ENCODE assay signal across 12 cellular contexts in the genomic region with DNA sequence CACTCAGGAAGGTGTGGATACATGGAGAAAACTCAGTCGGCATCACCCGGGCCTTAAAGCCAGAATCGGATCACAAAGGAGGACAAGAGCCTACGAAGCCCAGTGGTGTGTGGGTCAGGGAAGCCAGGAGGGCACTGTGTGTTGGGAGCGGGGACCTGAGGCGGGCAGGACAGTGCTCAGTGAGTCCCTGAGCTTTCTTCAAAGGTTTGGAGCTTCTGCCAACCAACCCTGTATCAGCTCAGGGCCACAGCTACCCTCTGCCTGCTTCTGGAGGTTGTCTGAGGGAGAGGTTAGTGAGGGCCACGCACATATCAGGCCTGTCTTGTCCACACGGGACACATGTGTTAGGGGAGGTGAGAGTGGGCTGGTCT. TPM values are rescaled to one million over a fixed set of nuclear protein-coding genes. Genes with fewer than 3 reads are reported as not detected.
DNase-seq lines count a peak whose midpoint lies in the region; ATAC-seq and TF ChIP-seq lines count a peak whose summit lies in the region.
"Had no signal": no experiment of that assay in that cellular context is flagged by ENCODE, and none has a peak within 500 bp of the region (broad histone marks: within the 10 kb centered on the region; RNA-seq: fewer than 3 reads in every experiment).

No MANE protein-coding gene starts in this region.

- H3K79me2 ChIP-seq in H9 (ENCODE audit: insufficient read depth, low read length), result no peaks in the 10 kb centered on the region

- H3K14ac ChIP-seq in H9 (ENCODE audit: insufficient read depth, low read length), result no peak overlapping the region

- H3K27me3 Mint-ChIP-seq in H9 (ENCODE audit: low read depth) (peaks cover 1% of the 10 kb centered on the region), nephron (ENCODE audit: low read depth) (peaks cover 19% of the 10 kb centered on the region)

- H3K4me3 ChIP-seq in SJCRH30 (no peak overlapping the region), gastrocnemius medialis (no peak overlapping the region)
- H3K4me3 ChIP-seq: K562, Peyer's patch had no signal

- H3K18ac ChIP-seq in H9 (ENCODE audit: insufficient read length, low read depth, low read length), result no peak overlapping the region

- H3K79me1 ChIP-seq in H9 (ENCODE audit: insufficient read depth, low read depth, low read length, poor library complexity, severe bottlenecking), result no peaks in the 10 kb centered on the region

- H3K56ac ChIP-seq in H9 (ENCODE audit: insufficient read length, low read depth, low read length), result no peak overlapping the region

- no peak overlapping the region for H2BK15ac ChIP-seq in H9 (ENCODE audit: low read depth, low read length)

- H3K9ac ChIP-seq in H9 (ENCODE audit: extremely low read depth, insufficient read length, low read length), result no peak overlapping the region

- no peak overlapping the region for H2BK120ac ChIP-seq in H9 (ENCODE audit: low read depth, low read length, poor library complexity, severe bottlenecking)

- H2BK20ac ChIP-seq in H9 (ENCODE audit: low read depth, low read length, poor library complexity, severe bottlenecking), result no peak overlapping the region

- H4K5ac ChIP-seq in H9 (ENCODE audit: insufficient read length, low read depth, low read length), result no peak overlapping the region

- no peaks in the 10 kb centered on the region for H3K36me3 ChIP-seq in SJCRH30
- no peaks in the 10 kb centered on the region for H3K36me3 ChIP-seq in gastrocnemius medialis
- H3K36me3 ChIP-seq: Peyer's patch had no signal

- no peaks in the 10 kb centered on the region for H4K20me1 ChIP-seq in H9 (ENCODE audit: control insufficient read depth, insufficient read depth, insufficient read length)

- peaks cover 0 to 2% of the 10 kb centered on the region in 2 experiments; a peak in 2 of 4 replicates for H3K4me1 Mint-ChIP-seq in H9
- peaks cover 32% of the 10 kb centered on the region for H3K4me1 Mint-ChIP-seq in nephron

- no peak for DNase-seq in H9
- no peak for DNase-seq in SJCRH30
- no peak for DNase-seq in gastrocnemius medialis
- DNase-seq in stimulated activated CD4-positive, alpha-beta T cell treated with anti-CD3 and anti-CD28 coated beads, Interleukin-2, amount 100 ng/mL, for 48 hours, result no peak
- no peak for DNase-seq in hippocampal formation (lab: John Stamatoyannopoulos, UW)
- DNase-seq: NCI-H748 treated with DMSO at 0.1 percent for 48 hours; NK-92 treated with Interleukin-12 subunit alpha and Interleukin-12 subunit beta, amount 100 ng/mL, for 24 hours; Peyer's patch had no signal

- H3K4me1 ChIP-seq in H9 (ENCODE audit: insufficient read depth, low read length) (0 out of 2 replicates have a peak, but pooled peaks cover 2% of the 10 kb centered on the region), SJCRH30 (peaks cover 20% of the 10 kb centered on the region), gastrocnemius medialis (peaks cover 49 to 55% of the 10 kb centered on the region in 2 donors)
- H3K4me1 ChIP-seq: Peyer's patch had no signal

- ATAC-seq in gastrocnemius medialis (no peak), GM18867 (IDR thresholded peaks at IDR 0.05; ENCODE audit: unreplicated experiment) (no peak)

- no peak overlapping the region for H3T11ph ChIP-seq in H9 (ENCODE audit: low read length)

- peak overlapping the region in 2 of 3 experiments; percentile 39 to 70; a peak in 2 of 7 replicates for H3K27ac Mint-ChIP-seq in H9
- H3K27ac Mint-ChIP-seq in nephron, result peak overlapping the region in 2 of 3 experiments; percentile 35 to 55

- no peak overlapping the region for H2BK5ac ChIP-seq in H9 (ENCODE audit: insufficient read length, low read length)

- no peak for TF ChIP-seq POLR2A in gastrocnemius medialis (IDR thresholded peaks at IDR 0.05)

- H3K4me2 ChIP-seq in H9 (ENCODE audit: insufficient read depth, insufficient read length, low read length), result no peak overlapping the region

- no CpG with 5 or more reads among the region's 8 CpGs for WGBS in H9 (ENCODE audit: extremely low coverage, insufficient read length, low lambda C conversion rate)

- H3K9me3 Mint-ChIP-seq in H9 (no peaks in the 10 kb centered on the region), nephron (no peaks in the 10 kb centered on the region)

- intact Hi-C loops in gastrocnemius medialis (cut with DNase I; ENCODE audit: low total_unique reads), result no loop called here

- H3K27me3 ChIP-seq in H9 (ENCODE audit: insufficient read depth, low read length) (no peaks in the 10 kb centered on the region), SJCRH30 (no peaks in the 10 kb centered on the region), gastrocnemius medialis (no peaks in the 10 kb centered on the region)
- H3K27me3 ChIP-seq: Peyer's patch had no signal

- TF ChIP-seq CTCF in H9 (conservative IDR thresholded peaks at IDR 0.05), result no peak
- TF ChIP-seq CTCF in nephron (IDR thresholded peaks at IDR 0.05; ENCODE audit: unreplicated experiment in 3 of 3), result no peak
- TF ChIP-seq CTCF in gastrocnemius medialis (IDR thresholded peaks at IDR 0.05 in 4 of 5, conservative IDR thresholded peaks at IDR 0.05 in 1 of 5), result no peak

- no peaks in the 10 kb centered on the region for H3K23me2 ChIP-seq in H9 (ENCODE audit: insufficient read length, low read depth, low read length, poor library complexity, severe bottlenecking)

- no peak overlapping the region for H2BK12ac ChIP-seq in H9 (ENCODE audit: insufficient read length, low read depth, low read length)

- H2AFZ ChIP-seq in H9 (ENCODE audit: low read length), result no peak overlapping the region

- in situ Hi-C loops in gastrocnemius medialis (cut with MboI; ENCODE audit: low sequenced_read_pairs in 4 of 4), result loop anchor here (5.0 to 25.0 kb wide), 5 partner anchors 38 to 1232 kb away; no protein-coding TSS in a partner anchor

- H3K4me3 Mint-ChIP-seq in H9 (no peak overlapping the region), nephron (peak overlapping the region in 1 of 3 experiments; percentile 44)

- no peaks in the 10 kb centered on the region for H3K36me3 Mint-ChIP-seq in H9 (ENCODE audit: insufficient read depth in 1 of 3, low read depth in 3 of 3)
- no peaks in the 10 kb centered on the region for H3K36me3 Mint-ChIP-seq in nephron (ENCODE audit: low read depth)

- no peak overlapping the region for H3K4ac ChIP-seq in H9 (ENCODE audit: low read depth, low read length)

- H4K8ac ChIP-seq in H9 (replicated peaks; ENCODE audit: insufficient read length, low read depth, low read length), result no peak overlapping the region

- H3K9me3 ChIP-seq in H9 (ENCODE audit: control insufficient read depth, low read depth, low read length) (no peaks in the 10 kb centered on the region), SJCRH30 (replicated peaks) (no peaks in the 10 kb centered on the region), gastrocnemius medialis (no peaks in the 10 kb centered on the region)
- H3K9me3 ChIP-seq: Peyer's patch had no signal

- H3K27ac ChIP-seq in H9 (ENCODE audit: insufficient read length, low read depth, low read length), result no peak overlapping the region
- H3K27ac ChIP-seq in SJCRH30, result peak overlapping the region; percentile 47
- H3K27ac ChIP-seq in gastrocnemius medialis, result peak overlapping the region; percentile 54 to 80 (median 76)
- H3K27ac ChIP-seq: C4-2B, Peyer's patch had no signal

- no peak overlapping the region for H3K23ac ChIP-seq in H9 (ENCODE audit: insufficient read length, low read depth, low read length)

- no peak overlapping the region for H4K91ac ChIP-seq in H9 (ENCODE audit: insufficient read length, low read depth, low read length)

- H2AK5ac ChIP-seq in H9 (ENCODE audit: insufficient read length, low read length), result no peak overlapping the region

RNA-seq across cellular contexts. Expression of a gene that starts 52.4 kb away (rescaled TPM):
- total RNA-seq in H9 (2021) (4.8 and 5.5 TPM in 2 replicates), gastrocnemius medialis (100 to 1,000 TPM in 2 of 4 donors, 10 to 100 TPM in 2; 40.7 to 267 (median 153) TPM)
- total RNA-seq in SJCRH30 (2014; rRNA removed; shearing (Covaris generic)), result 13.9 and 15.2 TPM in 2 replicates
